In the genomic region with DNA sequence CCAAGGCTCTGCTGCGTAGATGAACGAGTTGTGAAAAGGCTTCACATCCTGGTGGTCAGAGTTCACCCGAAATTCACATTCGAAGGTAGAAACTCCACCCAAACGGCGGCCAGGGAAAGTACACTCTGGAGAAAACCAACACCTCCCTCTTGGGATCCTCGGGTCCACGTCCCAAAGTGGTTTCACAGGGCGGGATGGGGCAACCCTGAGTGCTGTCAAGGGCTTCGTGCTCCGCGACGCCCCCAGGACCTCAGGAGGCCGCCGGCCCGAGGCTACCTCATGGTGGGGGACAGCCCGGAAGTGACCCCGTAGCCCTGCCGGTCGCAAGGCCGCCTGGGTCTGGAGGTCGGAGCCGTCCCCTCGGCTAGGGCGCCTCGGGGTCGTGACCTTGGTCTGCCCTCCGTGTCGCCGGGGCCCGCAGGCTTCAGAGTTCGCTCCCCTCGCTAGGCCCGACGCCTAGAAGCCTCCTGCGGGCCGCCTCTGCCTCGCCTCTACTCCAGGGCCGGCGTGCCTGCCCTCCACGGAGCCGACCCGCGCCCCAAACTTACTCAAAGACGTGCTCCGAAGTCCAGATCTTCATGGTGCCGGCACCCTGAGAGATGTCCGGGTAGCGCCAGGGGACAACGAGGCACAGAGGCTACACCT, we compare ENCODE assay signal across 1 cellular context.
TF ChIP-seq lines count a peak whose summit lies in the region.

A gene (minus strand): TSS at position 636 of the 645 bp plus-strand sequence. CDS start 56 bp downstream, at position 580.

TF ChIP-seq in HepG2, 621 proteins besides CTCF, POLR2A, EP300 and RAD21 (continued from another document and continues in another):
- TF ChIP-seq, protein P1, sequence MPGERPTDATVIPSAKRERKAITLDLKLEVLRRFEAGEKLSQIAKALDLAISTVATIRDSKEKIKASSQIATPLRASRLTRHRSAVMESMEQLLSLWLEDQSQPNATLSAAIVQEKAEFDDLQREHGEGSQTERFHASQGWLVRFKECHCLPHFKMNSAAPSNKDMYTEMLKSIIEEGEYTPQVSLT (CRISPR knock-in tag; IDR thresholded peaks at IDR 0.05; ENCODE audit: borderline replicate concordance, low read depth), result no peak
- TF ChIP-seq ARNT2 (CRISPR knock-in tag; IDR thresholded peaks at IDR 0.05; ENCODE audit: low read depth), result peak; percentile 54; the same call in 1 of the 2 replicates
- TF ChIP-seq, protein P2, sequence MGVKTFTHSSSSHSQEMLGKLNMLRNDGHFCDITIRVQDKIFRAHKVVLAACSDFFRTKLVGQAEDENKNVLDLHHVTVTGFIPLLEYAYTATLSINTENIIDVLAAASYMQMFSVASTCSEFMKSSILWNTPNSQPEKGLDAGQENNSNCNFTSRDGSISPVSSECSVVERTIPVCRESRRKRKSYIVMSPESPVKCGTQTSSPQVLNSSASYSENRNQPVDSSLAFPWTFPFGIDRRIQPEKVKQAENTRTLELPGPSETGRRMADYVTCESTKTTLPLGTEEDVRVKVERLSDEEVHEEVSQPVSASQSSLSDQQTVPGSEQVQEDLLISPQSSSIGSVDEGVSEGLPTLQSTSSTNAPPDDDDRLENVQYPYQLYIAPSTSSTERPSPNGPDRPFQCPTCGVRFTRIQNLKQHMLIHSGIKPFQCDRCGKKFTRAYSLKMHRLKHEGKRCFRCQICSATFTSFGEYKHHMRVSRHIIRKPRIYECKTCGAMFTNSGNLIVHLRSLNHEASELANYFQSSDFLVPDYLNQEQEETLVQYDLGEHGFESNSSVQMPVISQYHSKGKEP (CRISPR knock-in tag; IDR thresholded peaks at IDR 0.05), result no peak
- peak; percentile 50; the same call in 1 of the 2 replicates for TF ChIP-seq NFKBIZ (CRISPR knock-in tag; IDR thresholded peaks at IDR 0.05)
- TF ChIP-seq, protein P3, sequence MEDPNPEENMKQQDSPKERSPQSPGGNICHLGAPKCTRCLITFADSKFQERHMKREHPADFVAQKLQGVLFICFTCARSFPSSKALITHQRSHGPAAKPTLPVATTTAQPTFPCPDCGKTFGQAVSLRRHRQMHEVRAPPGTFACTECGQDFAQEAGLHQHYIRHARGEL (CRISPR knock-in tag; IDR thresholded peaks at IDR 0.05), result no peak
- peak; percentile 59; the same call in 1 of the 2 replicates for TF ChIP-seq ZNF816 (CRISPR knock-in tag; IDR thresholded peaks at IDR 0.05; ENCODE audit: borderline replicate concordance)
- no peak for TF ChIP-seq SNAPC2 (CRISPR knock-in tag; IDR thresholded peaks at IDR 0.05)
- TF ChIP-seq ADNP (CRISPR knock-in tag; IDR thresholded peaks at IDR 0.05), result no peak
- TF ChIP-seq, protein P4, sequence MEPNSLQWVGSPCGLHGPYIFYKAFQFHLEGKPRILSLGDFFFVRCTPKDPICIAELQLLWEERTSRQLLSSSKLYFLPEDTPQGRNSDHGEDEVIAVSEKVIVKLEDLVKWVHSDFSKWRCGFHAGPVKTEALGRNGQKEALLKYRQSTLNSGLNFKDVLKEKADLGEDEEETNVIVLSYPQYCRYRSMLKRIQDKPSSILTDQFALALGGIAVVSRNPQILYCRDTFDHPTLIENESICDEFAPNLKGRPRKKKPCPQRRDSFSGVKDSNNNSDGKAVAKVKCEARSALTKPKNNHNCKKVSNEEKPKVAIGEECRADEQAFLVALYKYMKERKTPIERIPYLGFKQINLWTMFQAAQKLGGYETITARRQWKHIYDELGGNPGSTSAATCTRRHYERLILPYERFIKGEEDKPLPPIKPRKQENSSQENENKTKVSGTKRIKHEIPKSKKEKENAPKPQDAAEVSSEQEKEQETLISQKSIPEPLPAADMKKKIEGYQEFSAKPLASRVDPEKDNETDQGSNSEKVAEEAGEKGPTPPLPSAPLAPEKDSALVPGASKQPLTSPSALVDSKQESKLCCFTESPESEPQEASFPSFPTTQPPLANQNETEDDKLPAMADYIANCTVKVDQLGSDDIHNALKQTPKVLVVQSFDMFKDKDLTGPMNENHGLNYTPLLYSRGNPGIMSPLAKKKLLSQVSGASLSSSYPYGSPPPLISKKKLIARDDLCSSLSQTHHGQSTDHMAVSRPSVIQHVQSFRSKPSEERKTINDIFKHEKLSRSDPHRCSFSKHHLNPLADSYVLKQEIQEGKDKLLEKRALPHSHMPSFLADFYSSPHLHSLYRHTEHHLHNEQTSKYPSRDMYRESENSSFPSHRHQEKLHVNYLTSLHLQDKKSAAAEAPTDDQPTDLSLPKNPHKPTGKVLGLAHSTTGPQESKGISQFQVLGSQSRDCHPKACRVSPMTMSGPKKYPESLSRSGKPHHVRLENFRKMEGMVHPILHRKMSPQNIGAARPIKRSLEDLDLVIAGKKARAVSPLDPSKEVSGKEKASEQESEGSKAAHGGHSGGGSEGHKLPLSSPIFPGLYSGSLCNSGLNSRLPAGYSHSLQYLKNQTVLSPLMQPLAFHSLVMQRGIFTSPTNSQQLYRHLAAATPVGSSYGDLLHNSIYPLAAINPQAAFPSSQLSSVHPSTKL (CRISPR knock-in tag; IDR thresholded peaks at IDR 0.05), result peak; percentile 19; the same call in 1 of the 2 replicates
- TF ChIP-seq, protein P5, sequence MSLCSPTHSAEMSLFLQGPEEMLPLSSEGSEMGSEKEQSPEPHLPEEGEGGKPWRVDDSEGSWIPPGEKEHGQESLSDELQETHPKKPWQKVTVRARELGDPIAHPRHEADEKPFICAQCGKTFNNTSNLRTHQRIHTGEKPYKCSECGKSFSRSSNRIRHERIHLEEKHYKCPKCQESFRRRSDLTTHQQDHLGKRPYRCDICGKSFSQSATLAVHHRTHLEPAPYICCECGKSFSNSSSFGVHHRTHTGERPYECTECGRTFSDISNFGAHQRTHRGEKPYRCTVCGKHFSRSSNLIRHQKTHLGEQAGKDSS (CRISPR knock-in tag; IDR thresholded peaks at IDR 0.05; ENCODE audit: borderline replicate concordance, low read depth), result 0 out of 2 replicates have a peak, but pooled peaks have one; percentile 46
- TF ChIP-seq, protein P6, sequence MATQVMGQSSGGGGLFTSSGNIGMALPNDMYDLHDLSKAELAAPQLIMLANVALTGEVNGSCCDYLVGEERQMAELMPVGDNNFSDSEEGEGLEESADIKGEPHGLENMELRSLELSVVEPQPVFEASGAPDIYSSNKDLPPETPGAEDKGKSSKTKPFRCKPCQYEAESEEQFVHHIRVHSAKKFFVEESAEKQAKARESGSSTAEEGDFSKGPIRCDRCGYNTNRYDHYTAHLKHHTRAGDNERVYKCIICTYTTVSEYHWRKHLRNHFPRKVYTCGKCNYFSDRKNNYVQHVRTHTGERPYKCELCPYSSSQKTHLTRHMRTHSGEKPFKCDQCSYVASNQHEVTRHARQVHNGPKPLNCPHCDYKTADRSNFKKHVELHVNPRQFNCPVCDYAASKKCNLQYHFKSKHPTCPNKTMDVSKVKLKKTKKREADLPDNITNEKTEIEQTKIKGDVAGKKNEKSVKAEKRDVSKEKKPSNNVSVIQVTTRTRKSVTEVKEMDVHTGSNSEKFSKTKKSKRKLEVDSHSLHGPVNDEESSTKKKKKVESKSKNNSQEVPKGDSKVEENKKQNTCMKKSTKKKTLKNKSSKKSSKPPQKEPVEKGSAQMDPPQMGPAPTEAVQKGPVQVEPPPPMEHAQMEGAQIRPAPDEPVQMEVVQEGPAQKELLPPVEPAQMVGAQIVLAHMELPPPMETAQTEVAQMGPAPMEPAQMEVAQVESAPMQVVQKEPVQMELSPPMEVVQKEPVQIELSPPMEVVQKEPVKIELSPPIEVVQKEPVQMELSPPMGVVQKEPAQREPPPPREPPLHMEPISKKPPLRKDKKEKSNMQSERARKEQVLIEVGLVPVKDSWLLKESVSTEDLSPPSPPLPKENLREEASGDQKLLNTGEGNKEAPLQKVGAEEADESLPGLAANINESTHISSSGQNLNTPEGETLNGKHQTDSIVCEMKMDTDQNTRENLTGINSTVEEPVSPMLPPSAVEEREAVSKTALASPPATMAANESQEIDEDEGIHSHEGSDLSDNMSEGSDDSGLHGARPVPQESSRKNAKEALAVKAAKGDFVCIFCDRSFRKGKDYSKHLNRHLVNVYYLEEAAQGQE (IDR thresholded peaks at IDR 0.05; ENCODE audit: borderline replicate concordance in 1 of 2, low read depth in 1 of 2, low read length in 2 of 2), result no peak
- TF ChIP-seq HOXA9 (CRISPR knock-in tag; IDR thresholded peaks at IDR 0.05; ENCODE audit: borderline replicate concordance), result no peak
- peak; percentile 75 for TF ChIP-seq DMAP1 (CRISPR knock-in tag; IDR thresholded peaks at IDR 0.05)
- TF ChIP-seq KLF13 (CRISPR knock-in tag; IDR thresholded peaks at IDR 0.05), result no peak
- TF ChIP-seq RBFOX2 (IDR thresholded peaks at IDR 0.05; ENCODE audit: low read depth, low read length), result peak; percentile 68
- no peak for TF ChIP-seq CEBPB (IDR thresholded peaks at IDR 0.05; ENCODE audit: borderline replicate concordance, low read depth, low read length)
- no peak for TF ChIP-seq IKZF1 (IDR thresholded peaks at IDR 0.05)
- TF ChIP-seq ZNF777 (CRISPR knock-in tag; IDR thresholded peaks at IDR 0.05), result peak; percentile 61; the same call in 1 of the 2 replicates
- TF ChIP-seq SP4 (CRISPR knock-in tag; IDR thresholded peaks at IDR 0.05), result 0 out of 2 replicates have a peak, but pooled peaks have one; percentile 12
- no peak for TF ChIP-seq ZNF549 (CRISPR knock-in tag; IDR thresholded peaks at IDR 0.05)
- no peak; the same call in 1 of the 2 replicates for TF ChIP-seq ZNF782 (CRISPR knock-in tag; IDR thresholded peaks at IDR 0.05; ENCODE audit: borderline replicate concordance)
- TF ChIP-seq ZNF672 (CRISPR knock-in tag; IDR thresholded peaks at IDR 0.05), result no peak
- no peak for TF ChIP-seq MTF2 (CRISPR knock-in tag; IDR thresholded peaks at IDR 0.05; ENCODE audit: borderline replicate concordance)
- TF ChIP-seq TAF1 (CRISPR knock-in tag; IDR thresholded peaks at IDR 0.05), result 0 out of 2 replicates have a peak, but pooled peaks have one; percentile 37
- TF ChIP-seq, protein P7, sequence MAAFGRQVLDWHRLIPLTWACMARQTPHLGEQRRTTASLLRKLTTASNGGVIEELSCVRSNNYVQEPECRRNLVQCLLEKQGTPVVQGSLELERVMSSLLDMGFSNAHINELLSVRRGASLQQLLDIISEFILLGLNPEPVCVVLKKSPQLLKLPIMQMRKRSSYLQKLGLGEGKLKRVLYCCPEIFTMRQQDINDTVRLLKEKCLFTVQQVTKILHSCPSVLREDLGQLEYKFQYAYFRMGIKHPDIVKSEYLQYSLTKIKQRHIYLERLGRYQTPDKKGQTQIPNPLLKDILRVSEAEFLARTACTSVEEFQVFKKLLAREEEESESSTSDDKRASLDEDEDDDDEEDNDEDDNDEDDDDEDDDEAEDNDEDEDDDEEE (CRISPR knock-in tag; IDR thresholded peaks at IDR 0.05), result no peak
- TF ChIP-seq FOXK2 (IDR thresholded peaks at IDR 0.05), result no peak
- peak; percentile 74 for TF ChIP-seq PHF8 (CRISPR knock-in tag; IDR thresholded peaks at IDR 0.05)
- no peak for TF ChIP-seq KLF11 (CRISPR knock-in tag; IDR thresholded peaks at IDR 0.05)
- TF ChIP-seq ZNF333 (CRISPR knock-in tag; IDR thresholded peaks at IDR 0.05; ENCODE audit: borderline replicate concordance), result peak; percentile 31; the same call in 1 of the 2 replicates
- TF ChIP-seq TP53 (CRISPR knock-in tag; conservative IDR thresholded peaks at IDR 0.05), result no peak
- TF ChIP-seq ZNF431 (CRISPR knock-in tag; IDR thresholded peaks at IDR 0.05; ENCODE audit: borderline replicate concordance, low read depth), result peak; percentile 72; the same call in 1 of the 2 replicates
- no peak for TF ChIP-seq BRD4 (CRISPR knock-in tag; IDR thresholded peaks at IDR 0.05)
- peak; percentile 80 for TF ChIP-seq ZFX (CRISPR knock-in tag; IDR thresholded peaks at IDR 0.05; ENCODE audit: low read depth)
- TF ChIP-seq ZNF180 (CRISPR knock-in tag; IDR thresholded peaks at IDR 0.05; ENCODE audit: borderline replicate concordance, low read depth), result no peak
- TF ChIP-seq ZNF143 (CRISPR knock-in tag; IDR thresholded peaks at IDR 0.05), result peak; percentile 62; the same call in 1 of the 2 replicates
- no peak for TF ChIP-seq ZNF468 (CRISPR knock-in tag; IDR thresholded peaks at IDR 0.05)
- TF ChIP-seq, protein P8, sequence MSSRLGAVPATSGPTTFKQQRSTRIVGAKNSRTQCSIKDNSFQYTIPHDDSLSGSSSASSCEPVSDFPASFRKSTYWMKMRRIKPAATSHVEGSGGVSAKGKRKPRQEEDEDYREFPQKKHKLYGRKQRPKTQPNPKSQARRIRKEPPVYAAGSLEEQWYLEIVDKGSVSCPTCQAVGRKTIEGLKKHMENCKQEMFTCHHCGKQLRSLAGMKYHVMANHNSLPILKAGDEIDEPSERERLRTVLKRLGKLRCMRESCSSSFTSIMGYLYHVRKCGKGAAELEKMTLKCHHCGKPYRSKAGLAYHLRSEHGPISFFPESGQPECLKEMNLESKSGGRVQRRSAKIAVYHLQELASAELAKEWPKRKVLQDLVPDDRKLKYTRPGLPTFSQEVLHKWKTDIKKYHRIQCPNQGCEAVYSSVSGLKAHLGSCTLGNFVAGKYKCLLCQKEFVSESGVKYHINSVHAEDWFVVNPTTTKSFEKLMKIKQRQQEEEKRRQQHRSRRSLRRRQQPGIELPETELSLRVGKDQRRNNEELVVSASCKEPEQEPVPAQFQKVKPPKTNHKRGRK (CRISPR knock-in tag; IDR thresholded peaks at IDR 0.05), result no peak
- no peak for TF ChIP-seq ZNF20 (CRISPR knock-in tag; IDR thresholded peaks at IDR 0.05)
- TF ChIP-seq MEF2D (CRISPR knock-in tag; IDR thresholded peaks at IDR 0.05), result no peak
- TF ChIP-seq, protein P9, sequence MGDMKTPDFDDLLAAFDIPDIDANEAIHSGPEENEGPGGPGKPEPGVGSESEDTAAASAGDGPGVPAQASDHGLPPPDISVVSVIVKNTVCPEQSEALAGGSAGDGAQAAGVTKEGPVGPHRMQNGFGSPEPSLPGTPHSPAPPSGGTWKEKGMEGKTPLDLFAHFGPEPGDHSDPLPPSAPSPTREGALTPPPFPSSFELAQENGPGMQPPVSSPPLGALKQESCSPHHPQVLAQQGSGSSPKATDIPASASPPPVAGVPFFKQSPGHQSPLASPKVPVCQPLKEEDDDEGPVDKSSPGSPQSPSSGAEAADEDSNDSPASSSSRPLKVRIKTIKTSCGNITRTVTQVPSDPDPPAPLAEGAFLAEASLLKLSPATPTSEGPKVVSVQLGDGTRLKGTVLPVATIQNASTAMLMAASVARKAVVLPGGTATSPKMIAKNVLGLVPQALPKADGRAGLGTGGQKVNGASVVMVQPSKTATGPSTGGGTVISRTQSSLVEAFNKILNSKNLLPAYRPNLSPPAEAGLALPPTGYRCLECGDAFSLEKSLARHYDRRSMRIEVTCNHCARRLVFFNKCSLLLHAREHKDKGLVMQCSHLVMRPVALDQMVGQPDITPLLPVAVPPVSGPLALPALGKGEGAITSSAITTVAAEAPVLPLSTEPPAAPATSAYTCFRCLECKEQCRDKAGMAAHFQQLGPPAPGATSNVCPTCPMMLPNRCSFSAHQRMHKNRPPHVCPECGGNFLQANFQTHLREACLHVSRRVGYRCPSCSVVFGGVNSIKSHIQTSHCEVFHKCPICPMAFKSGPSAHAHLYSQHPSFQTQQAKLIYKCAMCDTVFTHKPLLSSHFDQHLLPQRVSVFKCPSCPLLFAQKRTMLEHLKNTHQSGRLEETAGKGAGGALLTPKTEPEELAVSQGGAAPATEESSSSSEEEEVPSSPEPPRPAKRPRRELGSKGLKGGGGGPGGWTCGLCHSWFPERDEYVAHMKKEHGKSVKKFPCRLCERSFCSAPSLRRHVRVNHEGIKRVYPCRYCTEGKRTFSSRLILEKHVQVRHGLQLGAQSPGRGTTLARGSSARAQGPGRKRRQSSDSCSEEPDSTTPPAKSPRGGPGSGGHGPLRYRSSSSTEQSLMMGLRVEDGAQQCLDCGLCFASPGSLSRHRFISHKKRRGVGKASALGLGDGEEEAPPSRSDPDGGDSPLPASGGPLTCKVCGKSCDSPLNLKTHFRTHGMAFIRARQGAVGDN (CRISPR knock-in tag; IDR thresholded peaks at IDR 0.05), result peak; percentile 99
- no peak for TF ChIP-seq HCFC1 (IDR thresholded peaks at IDR 0.05; ENCODE audit: low read depth, low read length)
